20 cellular contexts compared by ENCODE assay signal in the genomic region with DNA sequence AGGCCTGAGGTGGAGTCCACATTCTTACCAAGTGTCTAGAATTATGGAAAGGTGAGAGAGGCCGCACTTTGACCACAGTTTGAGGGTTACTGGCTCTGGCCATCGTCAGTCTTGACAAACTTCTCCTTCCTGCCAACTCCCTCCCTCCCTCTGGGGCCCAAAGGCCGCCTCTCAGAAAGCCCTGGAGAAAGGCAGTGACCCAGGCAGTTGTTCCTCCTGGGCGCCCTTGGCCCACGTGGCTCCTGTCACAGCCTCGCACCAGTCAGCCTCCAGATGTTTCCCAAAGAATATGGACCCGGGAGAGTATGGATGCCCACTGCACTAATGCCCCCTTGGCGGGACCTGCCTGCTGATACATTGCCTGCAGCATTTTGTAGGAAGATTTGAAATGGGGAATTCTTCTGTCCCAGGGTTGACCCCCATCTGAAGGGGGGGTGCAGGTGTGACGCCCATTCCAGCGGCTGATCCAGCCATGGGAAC.
"Had no signal": no experiment of that assay in that cellular context is flagged by ENCODE, and none has a peak within 500 bp of the region (broad histone marks: within the 10 kb centered on the region; RNA-seq: fewer than 3 reads in every experiment).

No MANE protein-coding gene starts in this region.

- H3K27me3 ChIP-seq: gastrocnemius medialis, left lung, neural progenitor cell, right atrium auricular region, sigmoid colon, thyroid gland had no signal

- H3K4me2 ChIP-seq: neural progenitor cell had no signal

- H3K4me3 ChIP-seq: gastrocnemius medialis, heart right ventricle, left lung, lower lobe of right lung, neural progenitor cell, right atrium auricular region, sigmoid colon, skin epidermis, thyroid gland had no signal

- H3K4me1 ChIP-seq: gastrocnemius medialis, heart right ventricle, left lung, lower lobe of right lung, right atrium auricular region, thyroid gland had no signal

- DNase-seq: cerebellar nuclear complex; dermis blood vessel endothelial cell; effector CD4-positive, alpha-beta T cell; endodermal cell; gastrocnemius medialis; heart right ventricle; islet precursor cell; left lung; lower lobe of right lung; mesenchymal stem cell; midbrain; occipital lobe; stimulated activated CD4-positive, alpha-beta T cell treated with anti-CD3 and anti-CD28 coated beads, Interleukin-12 subunit alpha, Interleukin-12 subunit beta, amount 100 ng/mL, for 4 hours; stimulated activated naive CD4-positive, alpha-beta T cell treated with Interleukin-2 at 50 U/mL for 16 hours; thyroid gland had no signal

- H3K9me3 ChIP-seq: gastrocnemius medialis, left lung, lower lobe of right lung, right atrium auricular region, sigmoid colon, thyroid gland had no signal

- H2AFZ ChIP-seq: neural progenitor cell had no signal

- H3K36me3 ChIP-seq: gastrocnemius medialis, heart right ventricle, left lung, lower lobe of right lung, neural progenitor cell, right atrium auricular region, sigmoid colon, thyroid gland had no signal

- H3K9ac ChIP-seq: neural progenitor cell had no signal

- H3K27ac ChIP-seq: gastrocnemius medialis, heart right ventricle, left lung, lower lobe of right lung, neural progenitor cell, right atrium auricular region, sigmoid colon, skin epidermis, thyroid gland had no signal

- ATAC-seq: gastrocnemius medialis; heart right ventricle; left lung; lower lobe of right lung; natural killer cell treated with Interleukin-12 subunit alpha and Interleukin-12 subunit beta and Interleukin-15 and Interleukin-18, amount 100 ng/mL, for 72 hours had no signal
